8 cellular contexts compared by ENCODE assay signal in genomic region chr11:100719362-100719761, GRCh38. TPM values are rescaled to one million over a fixed set of nuclear protein-coding genes. Genes with fewer than 3 reads are reported as not detected.
A peak's percentile ranks its signal among the peaks of the same experiment; 100 is the strongest.
DNase-seq lines count a peak whose midpoint lies in the region; ATAC-seq and TF ChIP-seq lines count a peak whose summit lies in the region.

No MANE protein-coding gene starts in this region.

- no peak for TF ChIP-seq CTCF in VCaP (conservative IDR thresholded peaks at IDR 0.05)
- TF ChIP-seq CTCF in left ventricle myocardium inferior (IDR thresholded peaks at IDR 0.05; ENCODE audit: borderline replicate concordance), result no peak

- H3K36me3 Mint-ChIP-seq in stimulated activated memory B cell treated with anti-CD40 and anti-IgM and Interleukin-4, amounts not matched to agents 10 μg/mL and 1 μg/mL and 100 μg/mL, for 72 hours, result no peaks in the 10 kb centered on the region
- H3K36me3 Mint-ChIP-seq in naive thymus-derived CD8-positive, alpha-beta T cell, result no peaks in the 10 kb centered on the region

- peaks cover 36% of the 10 kb centered on the region for H3K4me1 ChIP-seq in left ventricle myocardium inferior

- ATAC-seq in HG02623 (IDR thresholded peaks at IDR 0.05; ENCODE audit: unreplicated experiment), result peak; percentile 48
- ATAC-seq in stimulated activated memory B cell treated with anti-CD40 and anti-IgM and Interleukin-4, amounts not matched to agents 10 μg/mL and 1 μg/mL and 100 μg/mL, for 72 hours, result no peak
- no peak for ATAC-seq in naive thymus-derived CD8-positive, alpha-beta T cell
- no peak for ATAC-seq in HG02981 (IDR thresholded peaks at IDR 0.05; ENCODE audit: unreplicated experiment)

- H3K9me3 Mint-ChIP-seq in stimulated activated memory B cell treated with anti-CD40 and anti-IgM and Interleukin-4, amounts not matched to agents 10 μg/mL and 1 μg/mL and 100 μg/mL, for 72 hours, result no peaks in the 10 kb centered on the region
- peaks cover 0 to 5% (median 0%) of the 10 kb centered on the region in 9 donors for H3K9me3 Mint-ChIP-seq in naive thymus-derived CD8-positive, alpha-beta T cell

- H3K27ac ChIP-seq in VCaP (peak overlapping the region; percentile 73), left ventricle myocardium inferior (replicated peaks) (peak overlapping the region; percentile 83)

- H3K27me3 Mint-ChIP-seq in stimulated activated memory B cell treated with anti-CD40 and anti-IgM and Interleukin-4, amounts not matched to agents 10 μg/mL and 1 μg/mL and 100 μg/mL, for 72 hours, result no peaks in the 10 kb centered on the region
- H3K27me3 Mint-ChIP-seq in naive thymus-derived CD8-positive, alpha-beta T cell, result no peaks in the 10 kb centered on the region

- no peaks in the 10 kb centered on the region for H3K27me3 ChIP-seq in left ventricle myocardium inferior (ENCODE audit: low read depth)

- no peaks in the 10 kb centered on the region for H3K9me3 ChIP-seq in left ventricle myocardium inferior (replicated peaks)

- DNase-seq in left ventricle myocardium inferior (no peak), NOMO-1 (lab: John Stamatoyannopoulos, UW; ENCODE audit: unreplicated experiment in 2 of 2) (no peak), T-helper 2 cell (no peak)
- no peak for DNase-seq in naive thymus-derived CD8-positive, alpha-beta T cell

- intact Hi-C loops in left ventricle myocardium inferior (cut with micrococcal nuclease), result loop anchor here (10.0 kb wide), 1 partner anchor 65 kb away; no protein-coding TSS in a partner anchor

- H3K4me3 Mint-ChIP-seq in stimulated activated memory B cell treated with anti-CD40 and anti-IgM and Interleukin-4, amounts not matched to agents 10 μg/mL and 1 μg/mL and 100 μg/mL, for 72 hours, result no peak overlapping the region
- H3K4me3 Mint-ChIP-seq in naive thymus-derived CD8-positive, alpha-beta T cell, result no peak overlapping the region

- peak overlapping the region; percentile 38 for H3K4me3 ChIP-seq in left ventricle myocardium inferior

- H3K36me3 ChIP-seq in left ventricle myocardium inferior, result no peaks in the 10 kb centered on the region

- POLR2A ChIA-PET in naive thymus-derived CD8-positive, alpha-beta T cell (lab: Charles Lee), result no interaction called here

- peaks cover 24% of the 10 kb centered on the region for H3K4me1 Mint-ChIP-seq in stimulated activated memory B cell treated with anti-CD40 and anti-IgM and Interleukin-4, amounts not matched to agents 10 μg/mL and 1 μg/mL and 100 μg/mL, for 72 hours
- no peaks in the 10 kb centered on the region for H3K4me1 Mint-ChIP-seq in naive thymus-derived CD8-positive, alpha-beta T cell

- peak overlapping the region; percentile 8 for H3K27ac Mint-ChIP-seq in stimulated activated memory B cell treated with anti-CD40 and anti-IgM and Interleukin-4, amounts not matched to agents 10 μg/mL and 1 μg/mL and 100 μg/mL, for 72 hours
- H3K27ac Mint-ChIP-seq in naive thymus-derived CD8-positive, alpha-beta T cell, result no peak overlapping the region

RNA-seq across cellular contexts. Expression of gene ARHGAP42, which starts 32.3 kb away (rescaled TPM):
- total RNA-seq in left ventricle myocardium inferior, result 11.1 TPM
- total RNA-seq in naive thymus-derived CD8-positive, alpha-beta T cell, result under 1 TPM; 0.83 to 0.93 TPM
- under 1 TPM in 1 of 3 donors, not detected in 2; 0.38 TPM for polyA plus RNA-seq in naive thymus-derived CD8-positive, alpha-beta T cell
